In genomic region chr9:70883056-70883455, GRCh38 we compare ENCODE assay signal across 27 cellular contexts.
DNase-seq lines count a peak whose midpoint lies in the region; ATAC-seq, FAIRE-seq and TF ChIP-seq lines count a peak whose summit lies in the region.
"Had no signal": no experiment of that assay in that cellular context is flagged by ENCODE, and none has a peak within 500 bp of the region (broad histone marks: within the 10 kb centered on the region; RNA-seq: fewer than 3 reads in every experiment).

No MANE protein-coding gene starts in this region.

- no TSS peak for BruUV-seq in endothelial cell of umbilical vein (replicated peaks; lab: Mats Ljungman, UMichigan)

- POLR2A ChIA-PET in endothelial cell of umbilical vein (lab: Charles Lee): no interaction called here

- no peak for TF ChIP-seq CTCF in endothelial cell of umbilical vein (IDR thresholded peaks at IDR 0.05; ENCODE audit: extremely low read depth in 1 of 2, insufficient read depth in 1 of 2, low read depth in 1 of 2, low read length in 2 of 2)

- H4K20me1 ChIP-seq in endothelial cell of umbilical vein (replicated peaks; ENCODE audit: control insufficient read depth, extremely low read depth, insufficient read depth, low read length): no peaks in the 10 kb centered on the region

- no peaks in the 10 kb centered on the region for H3K79me2 ChIP-seq in endothelial cell of umbilical vein (ENCODE audit: control insufficient read depth, insufficient read depth, low read length)

- no peaks in the 10 kb centered on the region for H3K9me1 ChIP-seq in endothelial cell of umbilical vein (replicated peaks; ENCODE audit: control insufficient read depth, extremely low read depth, insufficient read depth, low read length)

- no peaks in the 10 kb centered on the region for H3K36me3 ChIP-seq in endothelial cell of umbilical vein (ENCODE audit: control insufficient read depth in 2 of 2, extremely low read depth in 1 of 2, insufficient read depth in 2 of 2, low read length in 2 of 2)

- TF ChIP-seq POLR2A in endothelial cell of umbilical vein (IDR thresholded peaks at IDR 0.05; ENCODE audit: low read depth, low read length): no peak

- intact Hi-C loops in endothelial cell of umbilical vein (cut with micrococcal nuclease): no loop called here

- H3K4me1 ChIP-seq in endothelial cell of umbilical vein (ENCODE audit: control insufficient read depth, extremely low read depth, insufficient read depth, low read length): no peaks in the 10 kb centered on the region

- CTCF ChIA-PET in endothelial cell of umbilical vein (lab: Charles Lee): interaction anchor here (1.1 kb wide), 1 partner anchor 41 kb away, joined by 3 read pairs; no protein-coding TSS in a partner anchor

- H3K27ac ChIP-seq in endothelial cell of umbilical vein (ENCODE audit: insufficient read depth, low read depth, low read length): no peak overlapping the region
- H3K27ac ChIP-seq: dorsolateral prefrontal cortex had no signal

- no peak for ATAC-seq in HG03097 (IDR thresholded peaks at IDR 0.05; ENCODE audit: low FRiP score, unreplicated experiment)
- no peak for ATAC-seq in HG02885 (IDR thresholded peaks at IDR 0.05; ENCODE audit: poor library complexity, unreplicated experiment)
- ATAC-seq: activated naive CD8-positive, alpha-beta T cell treated with anti-CD3 and anti-CD28 coated beads, Interleukin-2, amount 50 U/mL, for 24 hours; HCT116; stimulated activated naive B cell treated with anti-CD40 and anti-IgM and Interleukin-4, amounts not matched to agents 10 μg/mL and 1 μg/mL and 100 μg/mL, for 72 hours had no signal

- no peak overlapping the region for H3K4me3 ChIP-seq in endothelial cell of umbilical vein (replicated peaks in 1 of 3; ENCODE audit: insufficient read depth in 1 of 3, low read depth in 1 of 3, low read length in 3 of 3)
- H3K4me3 ChIP-seq: dorsolateral prefrontal cortex, smooth muscle cell had no signal

- no peak overlapping the region for H3K4me2 ChIP-seq in endothelial cell of umbilical vein (ENCODE audit: insufficient read depth, low read length)
- H3K4me2 ChIP-seq: SK-N-SH, smooth muscle cell had no signal

- dilution Hi-C loops in endothelial cell of umbilical vein (cut with MboI; ENCODE audit: extremely low pct_ligation_motif_present, low sequenced_read_pairs): no loop called here

- no peak for FAIRE-seq in endothelial cell of umbilical vein (lab: Jason Lieb, UNC)
- FAIRE-seq: frontal cortex, kidney had no signal

- H2AFZ ChIP-seq in endothelial cell of umbilical vein (ENCODE audit: low read depth, low read length): no peak overlapping the region

- no peak overlapping the region for H3K9ac ChIP-seq in endothelial cell of umbilical vein (replicated peaks; ENCODE audit: extremely low read depth, insufficient read depth, low read length)
- H3K9ac ChIP-seq: SK-N-SH had no signal

- peak; percentile 7 for DNase-seq in H4 (ENCODE audit: low spot score)
- peak; percentile 23 for DNase-seq in RPMI7951 (ENCODE audit: low read depth)
- DNase-seq in endothelial cell of umbilical vein (ENCODE audit: low read depth, low spot score): peak; percentile 44
- DNase-seq in renal cortical epithelial cell (ENCODE audit: low read depth): peak; percentile 58
- DNase-seq in HK-2 (ENCODE audit: unreplicated experiment): no peak
- DNase-seq in GF-D8 (lab: John Stamatoyannopoulos, UW): no peak
- DNase-seq: activated CD4-positive, alpha-beta T cell treated with anti-CD3 and anti-CD28 coated beads, Interleukin-2, amount 50 U/mL, for 1 hour; activated CD8-positive, alpha-beta memory T cell treated with anti-CD3 and anti-CD28 coated beads, Interleukin-2, amount 50 U/mL, for 4 hours; activated effector memory CD4-positive, alpha-beta T cell treated with anti-CD3 and anti-CD28 coated beads, Interleukin-2, amount 50 U/mL, for 16 hours; activated naive CD8-positive, alpha-beta T cell treated with anti-CD3 and anti-CD28 coated beads, Interleukin-2, amount 50 U/mL, for 24 hours; caudate nucleus; CD4-positive, alpha-beta memory T cell; dorsolateral prefrontal cortex; hypothalamus; kidney; NCI-H1417; NCI-H524; nucleus accumbens; RPMI8226; SK-N-SH; stimulated activated CD4-positive, alpha-beta T cell treated with anti-CD3 and anti-CD28 coated beads, Interleukin-2, amount 100 ng/mL, for 48 hours; stimulated activated naive B cell treated with anti-CD40 and anti-IgM and Interleukin-4, amounts not matched to agents 10 μg/mL and 1 μg/mL and 100 μg/mL, for 72 hours had no signal

- no peaks in the 10 kb centered on the region for H3K9me3 ChIP-seq in endothelial cell of umbilical vein (replicated peaks; ENCODE audit: control insufficient read depth, insufficient read depth, low read length)
- H3K9me3 ChIP-seq: SK-N-SH had no signal

- no peaks in the 10 kb centered on the region for H3K27me3 ChIP-seq in endothelial cell of umbilical vein (ENCODE audit: control insufficient read depth in 2 of 2, insufficient read depth in 2 of 2, low read length in 2 of 2)

TF ChIP-seq in endothelial cell of umbilical vein, 7 proteins besides CTCF, POLR2A, EP300 and RAD21:
- no peak for TF ChIP-seq FOS (IDR thresholded peaks at IDR 0.05; ENCODE audit: borderline replicate concordance, insufficient read depth, low read length)
- TF ChIP-seq MAX (IDR thresholded peaks at IDR 0.05; ENCODE audit: insufficient read depth, insufficient read length): no peak
- no peak for TF ChIP-seq POLR2AphosphoS5 (IDR thresholded peaks at IDR 0.05; ENCODE audit: insufficient read depth, low read depth, low read length)
- no peak for TF ChIP-seq JUN (IDR thresholded peaks at IDR 0.05; ENCODE audit: borderline replicate concordance, insufficient read depth, insufficient read length, low read depth)
- no peak for TF ChIP-seq MYC (IDR thresholded peaks at IDR 0.05; ENCODE audit: low read depth, low read length)
- TF ChIP-seq EZH2 (IDR thresholded peaks at IDR 0.05; ENCODE audit: borderline replicate concordance, low read depth, low read length, severe bottlenecking): no peak
- no peak for TF ChIP-seq GATA2 (IDR thresholded peaks at IDR 0.05; ENCODE audit: insufficient read depth, insufficient read length, low read depth, low read length)

Comparison
In these comparisons a context has a peak if more than half of its experiments do, and no peak if none do; other contexts are left out.
1. DNase-seq: peak in H4 (single experiment), RPMI7951 (single experiment), endothelial cell of umbilical vein (single experiment) and renal cortical epithelial cell (single experiment); none in HK-2 (single experiment) and GF-D8 (single experiment).